1 cellular context compared by ENCODE assay signal in genomic region chr1:15043934-15044333, GRCh38.
TF ChIP-seq lines count a peak whose summit lies in the region.

No MANE protein-coding gene starts in this region.

TF ChIP-seq in H1, 55 proteins besides CTCF, POLR2A, EP300 and RAD21 (continued from another document):
- no peak for TF ChIP-seq SAP30 (IDR thresholded peaks at IDR 0.05; ENCODE audit: insufficient read depth, insufficient replicate concordance, low read length)
- TF ChIP-seq CTBP2 (IDR thresholded peaks at IDR 0.05; ENCODE audit: borderline replicate concordance, insufficient read depth, insufficient read length, low read length), result no peak
- TF ChIP-seq TAF7 (optimal IDR thresholded peaks at IDR 0.05; ENCODE audit: borderline replicate concordance, low read depth, low read length), result no peak
- TF ChIP-seq EGR1 (IDR thresholded peaks at IDR 0.05; ENCODE audit: borderline replicate concordance, low read depth, low read length), result no peak
- TF ChIP-seq SRF (IDR thresholded peaks at IDR 0.05; ENCODE audit: low read depth, low read length), result no peak
- no peak for TF ChIP-seq SP1 (IDR thresholded peaks at IDR 0.05; ENCODE audit: low read depth, low read length)
- no peak for TF ChIP-seq YY1 (IDR thresholded peaks at IDR 0.05; ENCODE audit: low read depth, low read length)
- no peak for TF ChIP-seq JUND (IDR thresholded peaks at IDR 0.05; ENCODE audit: low read length)
TF ChIP-seq in H1: peak in this region for 0.
